ENCODE assay signal across 1 cellular context in genomic region chr13:41132512-41133152, GRCh38.
TF ChIP-seq lines count a peak whose summit lies in the region.

KBTBD6 (minus strand) TSS chr13:41132802; CDS start chr13:41132511, 291 bp downstream.

TF ChIP-seq in HepG2, 621 proteins besides CTCF, POLR2A, EP300 and RAD21 (continued from another document and continues in another):
- TF ChIP-seq HDAC6 (IDR thresholded peaks at IDR 0.05; ENCODE audit: low read depth, low read length) (no peak), SMARCE1 (IDR thresholded peaks at IDR 0.05; ENCODE audit: borderline replicate concordance) (no peak), KLF16 (CRISPR knock-in tag; IDR thresholded peaks at IDR 0.05) (peak in 1 of 2 experiments; percentile 65; a peak in 2 of 4 replicates), IKZF1 (IDR thresholded peaks at IDR 0.05) (no peak), ZNF329 (CRISPR knock-in tag; IDR thresholded peaks at IDR 0.05; ENCODE audit: low read depth) (peak; percentile 9; the same call in 1 of the 2 replicates), ZNF770 (CRISPR knock-in tag; IDR thresholded peaks at IDR 0.05) (no peak), ZNF44 (CRISPR knock-in tag; IDR thresholded peaks at IDR 0.05) (peak; percentile 84), ZNF574 (CRISPR knock-in tag; IDR thresholded peaks at IDR 0.05) (peak; percentile 95), RARA (CRISPR knock-in tag; IDR thresholded peaks at IDR 0.05) (no peak), JDP2 (CRISPR knock-in tag; IDR thresholded peaks at IDR 0.05; ENCODE audit: borderline replicate concordance) (no peak), XRCC5 (optimal IDR thresholded peaks at IDR 0.05; ENCODE audit: low read length) (peak; percentile 71), ZNF33B (CRISPR knock-in tag; IDR thresholded peaks at IDR 0.05) (peak; percentile 65; the same call in 1 of the 2 replicates), MLXIP (CRISPR knock-in tag; IDR thresholded peaks at IDR 0.05; ENCODE audit: borderline replicate concordance) (no peak), NR2C2 (CRISPR knock-in tag; IDR thresholded peaks at IDR 0.05; ENCODE audit: borderline replicate concordance) (peak; percentile 86), CREB1 (IDR thresholded peaks at IDR 0.05) (peak; percentile 88), CREB1 (CRISPR knock-in tag; IDR thresholded peaks at IDR 0.05) (peak; percentile 97), KAT8 (CRISPR knock-in tag; IDR thresholded peaks at IDR 0.05) (peak; percentile 96), ZFY (CRISPR knock-in tag; IDR thresholded peaks at IDR 0.05) (peak; percentile 83), ZNF274 (CRISPR knock-in tag; IDR thresholded peaks at IDR 0.05) (peak; percentile 62; the same call in 1 of the 2 replicates), HOXA3 (CRISPR knock-in tag; IDR thresholded peaks at IDR 0.05) (peak; percentile 91), TFDP1 (CRISPR knock-in tag; IDR thresholded peaks at IDR 0.05; ENCODE audit: borderline replicate concordance) (peak; percentile 97), USF2 (IDR thresholded peaks at IDR 0.05; ENCODE audit: low read depth, low read length) (no peak), USF2 (CRISPR knock-in tag; IDR thresholded peaks at IDR 0.05; ENCODE audit: borderline replicate concordance) (no peak), ZNF543 (CRISPR knock-in tag; IDR thresholded peaks at IDR 0.05) (0 out of 2 replicates have a peak, but pooled peaks have one; percentile 36), ZFP91 (CRISPR knock-in tag; IDR thresholded peaks at IDR 0.05; ENCODE audit: borderline replicate concordance) (peak; percentile 84), ZBTB26 (CRISPR knock-in tag; IDR thresholded peaks at IDR 0.05; ENCODE audit: borderline replicate concordance) (peak; percentile 83; the same call in 1 of the 2 replicates), POGZ (CRISPR knock-in tag; IDR thresholded peaks at IDR 0.05) (peak; percentile 95), ZNF782 (CRISPR knock-in tag; IDR thresholded peaks at IDR 0.05; ENCODE audit: borderline replicate concordance) (no peak), HDAC1 (CRISPR knock-in tag; IDR thresholded peaks at IDR 0.05) (peak; percentile 89), HNF4A (CRISPR knock-in tag; IDR thresholded peaks at IDR 0.05) (peak; percentile 17; the same call in 1 of the 2 replicates), ZNF205 (CRISPR knock-in tag; IDR thresholded peaks at IDR 0.05) (peak; percentile 99), SIN3B (IDR thresholded peaks at IDR 0.05; ENCODE audit: low read length) (peak; percentile 95), MLLT10 (CRISPR knock-in tag; IDR thresholded peaks at IDR 0.05) (no peak), CSRNP2 (CRISPR knock-in tag; conservative IDR thresholded peaks at IDR 0.05; ENCODE audit: low read depth) (no peak), MAX (IDR thresholded peaks at IDR 0.05) (peak; percentile 56), SRSF9 (IDR thresholded peaks at IDR 0.05; ENCODE audit: borderline replicate concordance, insufficient read depth, low read depth, low read length, poor library complexity, severe bottlenecking) (no peak), ZSCAN25 (CRISPR knock-in tag; IDR thresholded peaks at IDR 0.05) (0 out of 2 replicates have a peak, but pooled peaks have one; percentile 32), ZNF33A (CRISPR knock-in tag; IDR thresholded peaks at IDR 0.05; ENCODE audit: borderline replicate concordance) (no peak), ZNF563 (CRISPR knock-in tag; IDR thresholded peaks at IDR 0.05) (0 out of 2 replicates have a peak, but pooled peaks have one; percentile 59), ZNF784 (CRISPR knock-in tag; IDR thresholded peaks at IDR 0.05; ENCODE audit: borderline replicate concordance) (peak; percentile 79; the same call in 1 of the 2 replicates), RBFOX2 (IDR thresholded peaks at IDR 0.05; ENCODE audit: low read depth, low read length) (peak; percentile 70), BCL6 (CRISPR knock-in tag; IDR thresholded peaks at IDR 0.05) (peak; percentile 46), SIX1 (CRISPR knock-in tag; IDR thresholded peaks at IDR 0.05; ENCODE audit: borderline replicate concordance) (peak; percentile 18; the same call in 1 of the 2 replicates), E2F2 (CRISPR knock-in tag; IDR thresholded peaks at IDR 0.05; ENCODE audit: borderline replicate concordance) (peak; percentile 88; the same call in 1 of the 2 replicates), STAG1 (CRISPR knock-in tag; IDR thresholded peaks at IDR 0.05) (peak; percentile 24; the same call in 1 of the 2 replicates)
